27 cellular contexts compared by ENCODE assay signal in genomic region chr11:105867742-105868141, GRCh38.
"Had no signal": no experiment of that assay in that cellular context is flagged by ENCODE, and none has a peak within 500 bp of the region (broad histone marks: within the 10 kb centered on the region; RNA-seq: fewer than 3 reads in every experiment).

No MANE protein-coding gene starts in this region.

- DNase-seq: activated CD4-positive, alpha-beta T cell treated with anti-CD3 and anti-CD28 coated beads, Interleukin-2, amount 10 ng/mL, durations not matched to agents 24 days and 14 days; activated CD4-positive, alpha-beta T cell treated with anti-CD3 and anti-CD28 coated beads, Interleukin-2, amount 50 U/mL, for 48 hours; activated CD4-positive, CD25-positive, alpha-beta regulatory T cell treated with anti-CD3 and anti-CD28 coated beads, Interleukin-2, amount 50 U/mL, for 72 hours; activated CD8-positive, alpha-beta memory T cell treated with anti-CD3 and anti-CD28 coated beads for 24 hours; activated effector memory CD4-positive, alpha-beta T cell treated with anti-CD3 and anti-CD28 coated beads, Interleukin-2, amount 50 U/mL, for 16 hours; activated naive CD4-positive, alpha-beta T cell treated with Interleukin-2 at 50 U/mL for 16 hours; activated naive CD8-positive, alpha-beta T cell treated with anti-CD3 and anti-CD28 coated beads, Interleukin-2, amount 50 U/mL, for 24 hours; activated T-cell treated with anti-CD3 and anti-CD28 coated beads, Interleukin-2, amount 50 U/mL, for 4 hours; amygdala; brain microvascular endothelial cell; cerebellar nuclear complex; MG63; MV-4-11; NCI-H1092 treated with DMSO at 0.1 percent for 48 hours; NCI-H1417 treated with DMSO at 0.1 percent for 48 hours; NCI-H1694; NCI-H2029; NCI-H345; NCI-H510A; NCI-H526 treated with DMSO at 0.1 percent for 48 hours; NCI-H82; SIG-M5; T-helper 17 cell; T-helper 9 cell had no signal

- ATAC-seq: activated naive CD4-positive, alpha-beta T cell treated with anti-CD3 and anti-CD28 coated beads, Interleukin-2, amount 50 U/mL, for 72 hours; activated naive CD8-positive, alpha-beta T cell treated with anti-CD3 and anti-CD28 coated beads, Interleukin-2, amount 50 U/mL, for 24 hours; activated T-cell treated with anti-CD3 and anti-CD28 coated beads, Interleukin-2, amount 50 U/mL, for 4 hours; T-helper 17 cell; WTC11 had no signal

- H3K9me3 ChIP-seq: MG63 had no signal

- H3K36me3 ChIP-seq: brain microvascular endothelial cell, MG63 had no signal

- H3K9ac ChIP-seq: KMS-11 had no signal

- H3K4me2 ChIP-seq: KMS-11 had no signal

- H3K27me3 ChIP-seq: brain microvascular endothelial cell had no signal

- H3K4me3 ChIP-seq: MG63 had no signal

- H3K27ac ChIP-seq: brain microvascular endothelial cell, KMS-11 had no signal
